ENCODE assay signal across 12 cellular contexts in the genomic region with DNA sequence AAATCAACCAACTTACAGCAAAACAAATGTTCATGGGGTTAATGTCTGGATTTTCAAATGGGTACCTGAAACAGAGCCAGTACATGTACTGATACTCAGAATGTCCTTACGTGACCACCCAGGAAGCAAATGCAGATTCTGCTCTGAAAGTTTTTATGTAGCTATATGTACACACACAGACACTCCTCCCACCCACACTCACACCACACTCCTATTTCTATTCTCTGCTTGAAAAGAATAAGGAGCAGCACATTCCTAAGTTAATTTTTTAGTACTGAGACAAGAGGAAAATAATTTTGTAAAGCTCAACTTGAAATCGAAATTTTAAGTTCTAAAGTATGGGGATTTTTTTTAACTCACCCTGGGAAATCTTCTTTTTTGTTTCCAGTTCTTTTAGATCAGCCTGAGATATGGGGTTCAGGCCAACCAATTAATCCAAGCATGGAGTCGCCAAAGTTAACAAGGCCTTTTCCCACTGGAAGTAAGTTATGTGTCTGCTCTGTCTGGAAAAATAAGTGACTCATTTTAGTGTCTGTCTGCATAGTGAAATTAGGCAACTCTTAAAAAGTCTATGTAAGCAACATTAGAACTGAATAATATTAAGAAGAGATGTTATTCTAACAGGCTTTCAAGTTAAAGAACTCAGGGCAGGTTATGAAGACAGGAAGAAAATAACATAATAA.
DNase-seq lines count a peak whose midpoint lies in the region; TF ChIP-seq lines count a peak whose summit lies in the region.
"Had no signal": no experiment of that assay in that cellular context is flagged by ENCODE, and none has a peak within 500 bp of the region (broad histone marks: within the 10 kb centered on the region; RNA-seq: fewer than 3 reads in every experiment).

No MANE protein-coding gene starts in this region.

- no peak overlapping the region for H3K4me3 ChIP-seq in tibial artery
- H3K4me3 ChIP-seq in SJCRH30, result no peak overlapping the region
- no peak overlapping the region for H3K4me3 ChIP-seq in endodermal cell (ENCODE audit: low read length)
- H3K4me3 ChIP-seq: tibial nerve had no signal

- DNase-seq in HFFc6 (peak; percentile 81), dedifferentiated amniotic fluid mesenchymal stem cell (ENCODE audit: extremely low spot score) (peak; percentile 57), kidney tubule cell (ENCODE audit: low spot score) (peak; percentile 83), tibial artery (peak in 1 of 2 donors; percentile 28), medulla oblongata (ENCODE audit: extremely low spot score) (no peak), SJCRH30 (no peak), DMS53 treated with DMSO at 0.1 percent for 48 hours (lab: John Stamatoyannopoulos, UW; ENCODE audit: unreplicated experiment) (no peak), endodermal cell (no peak)
- DNase-seq: NCI-H69 had no signal

- H3K9me3 Mint-ChIP-seq in HFFc6, result no peaks in the 10 kb centered on the region
- no peaks in the 10 kb centered on the region for H3K9me3 Mint-ChIP-seq in endodermal cell
- H3K9me3 Mint-ChIP-seq: natural killer cell treated with Interleukin-12 subunit alpha and Interleukin-12 subunit beta and Interleukin-15 and Interleukin-18, amount 100 ng/mL, for 72 hours; T-helper 1 cell treated with Interleukin-12 subunit alpha and Interleukin-12 subunit beta and Interleukin-4 antibody, amounts not matched to agents 30 μg/mL and 1 μg/mL, for 36 hours had no signal

- H3K27me3 Mint-ChIP-seq in HFFc6 (ENCODE audit: insufficient read depth), result no peaks in the 10 kb centered on the region; the same call in 1 of the 2 replicates
- H3K27me3 Mint-ChIP-seq in endodermal cell (ENCODE audit: insufficient read depth), result no peaks in the 10 kb centered on the region

- H3K27me3 ChIP-seq in tibial artery (no peaks in the 10 kb centered on the region), SJCRH30 (no peaks in the 10 kb centered on the region), endodermal cell (ENCODE audit: control insufficient read depth, insufficient read depth, low read length, poor library complexity, severe bottlenecking) (no peaks in the 10 kb centered on the region)
- H3K27me3 ChIP-seq: tibial nerve had no signal

- intact Hi-C loops in tibial artery (cut with DNase I; ENCODE audit: low total_unique reads), result loop anchor here (10.0 kb wide), 1 partner anchor 142 kb away; a partner anchor contains a TSS

- no peak overlapping the region for H3K9ac ChIP-seq in endodermal cell (ENCODE audit: extremely low read depth, low read length, poor library complexity, severe bottlenecking)

- H3K4me3 Mint-ChIP-seq in HFFc6 (peak overlapping the region; percentile 58), endodermal cell (no peak overlapping the region)
- H3K4me3 Mint-ChIP-seq: natural killer cell treated with Interleukin-12 subunit alpha and Interleukin-12 subunit beta and Interleukin-15 and Interleukin-18, amount 100 ng/mL, for 72 hours; T-helper 1 cell treated with Interleukin-12 subunit alpha and Interleukin-12 subunit beta and Interleukin-4 antibody, amounts not matched to agents 30 μg/mL and 1 μg/mL, for 36 hours had no signal

- WGBS in endodermal cell (ENCODE audit: insufficient coverage in 1 of 2, insufficient read length in 1 of 2), 2 experiments, result 87 to 90% methylated on average over 1 to 3 of the region's 3 CpGs

- peak overlapping the region; percentile 75 for H3K27ac Mint-ChIP-seq in HFFc6
- no peak overlapping the region for H3K27ac Mint-ChIP-seq in endodermal cell
- H3K27ac Mint-ChIP-seq: natural killer cell treated with Interleukin-12 subunit alpha and Interleukin-12 subunit beta and Interleukin-15 and Interleukin-18, amount 100 ng/mL, for 72 hours; T-helper 1 cell treated with Interleukin-12 subunit alpha and Interleukin-12 subunit beta and Interleukin-4 antibody, amounts not matched to agents 30 μg/mL and 1 μg/mL, for 36 hours had no signal

- H3K36me3 Mint-ChIP-seq in HFFc6 (ENCODE audit: low read depth) (peaks cover 26% of the 10 kb centered on the region), endodermal cell (ENCODE audit: low read depth) (no peaks in the 10 kb centered on the region)
- H3K36me3 Mint-ChIP-seq: natural killer cell treated with Interleukin-12 subunit alpha and Interleukin-12 subunit beta and Interleukin-15 and Interleukin-18, amount 100 ng/mL, for 72 hours had no signal

- H3K27ac ChIP-seq in tibial artery (peak overlapping the region; percentile 73 to 75), SJCRH30 (no peak overlapping the region), endodermal cell (ENCODE audit: low read depth, low read length) (no peak overlapping the region)

- H3K4me1 Mint-ChIP-seq in HFFc6 (ENCODE audit: low read depth) (peaks cover 55% of the 10 kb centered on the region), endodermal cell (no peaks in the 10 kb centered on the region)

- TF ChIP-seq CTCF in HFFc6 (IDR thresholded peaks at IDR 0.05) (no peak), tibial artery (IDR thresholded peaks at IDR 0.05) (no peak), endodermal cell (conservative IDR thresholded peaks at IDR 0.05) (no peak)

- no peaks in the 10 kb centered on the region for H3K9me3 ChIP-seq in tibial artery
- H3K9me3 ChIP-seq in SJCRH30 (replicated peaks), result no peaks in the 10 kb centered on the region
- H3K9me3 ChIP-seq in endodermal cell (ENCODE audit: control insufficient read depth, low read length), result no peaks in the 10 kb centered on the region
- H3K9me3 ChIP-seq: tibial nerve had no signal

- H3K36me3 ChIP-seq in tibial artery (peaks cover 0 to 6% (median 0%) of the 10 kb centered on the region in 3 donors), SJCRH30 (no peaks in the 10 kb centered on the region), endodermal cell (ENCODE audit: control insufficient read depth, insufficient read depth, low read length) (no peaks in the 10 kb centered on the region)
- H3K36me3 ChIP-seq: tibial nerve had no signal

- peaks cover 3 to 60% (median 37%) of the 10 kb centered on the region in 4 donors for H3K4me1 ChIP-seq in tibial artery
- no peaks in the 10 kb centered on the region for H3K4me1 ChIP-seq in SJCRH30
- no peaks in the 10 kb centered on the region for H3K4me1 ChIP-seq in endodermal cell (ENCODE audit: control insufficient read depth, insufficient read depth, low read length)

Comparison
In these comparisons a context has a peak if more than half of its experiments do, and no peak if none do; other contexts are left out.
1. DNase-seq: peak in HFFc6 (single experiment), dedifferentiated amniotic fluid mesenchymal stem cell (single experiment) and kidney tubule cell (single experiment); none in medulla oblongata (single experiment), SJCRH30 (0 of 2), DMS53 treated with DMSO at 0.1 percent for 48 hours (single experiment) and endodermal cell (single experiment).
2. H3K27ac ChIP-seq: peak in tibial artery (2 of 2); none in SJCRH30 (single experiment) and endodermal cell (single experiment).